In the genomic region with DNA sequence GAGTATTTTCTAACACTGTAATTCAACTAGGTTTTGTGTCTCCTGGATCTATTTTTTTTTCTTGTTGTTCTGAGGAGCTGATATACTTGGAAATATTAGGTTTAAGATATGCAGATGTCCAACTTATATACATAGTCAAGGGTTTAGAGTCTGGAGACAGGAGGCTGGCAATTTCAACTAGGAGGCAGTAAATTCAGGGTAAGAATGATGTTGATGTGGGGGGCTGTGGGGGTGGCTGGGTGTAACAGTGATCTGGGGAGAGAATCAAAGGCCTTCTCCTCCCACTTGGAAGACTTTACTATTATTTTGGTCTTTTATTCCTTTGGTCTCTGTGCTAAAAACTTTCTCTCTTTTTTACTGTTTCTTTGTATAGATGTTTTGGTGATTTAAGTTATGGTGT, we compare ENCODE assay signal across 10 cellular contexts.
DNase-seq lines count a peak whose midpoint lies in the region; ATAC-seq, FAIRE-seq and TF ChIP-seq lines count a peak whose summit lies in the region.
"Had no signal": no experiment of that assay in that cellular context is flagged by ENCODE, and none has a peak within 500 bp of the region (broad histone marks: within the 10 kb centered on the region; RNA-seq: fewer than 3 reads in every experiment).

No MANE protein-coding gene starts in this region.

- H2AFZ ChIP-seq in GM23248 (peak overlapping the region; percentile 79), HepG2 (ENCODE audit: low read length) (peak overlapping the region; percentile 99)

- no TSS peak for BruUV-seq in HepG2 (replicated peaks; lab: Mats Ljungman, UMichigan)

- TF ChIP-seq EP300 in HepG2 (IDR thresholded peaks at IDR 0.05; ENCODE audit: low read depth in 2 of 2, low read length in 2 of 2) = no peak
- TF ChIP-seq EP300 in HepG2 (CRISPR knock-in tag; IDR thresholded peaks at IDR 0.05; ENCODE audit: borderline replicate concordance) = no peak

- H3K79me2 ChIP-seq in GM23248 (ENCODE audit: insufficient read depth) (no peaks in the 10 kb centered on the region), HepG2 (ENCODE audit: insufficient read depth, low read length) (no peaks in the 10 kb centered on the region)

- POLR2A ChIA-PET in HepG2 (lab: Yijun Ruan, JAX) = interaction anchor here (1.0 to 2.0 kb wide), 3 partner anchors 14 to 88 kb away, joined by 3 to 10 read pairs (median 4); a partner anchor contains a TSS

- peaks cover 19% of the 10 kb centered on the region for H3K4me1 ChIP-seq in GM23248 (ENCODE audit: insufficient read depth)
- peaks cover 24% of the 10 kb centered on the region for H3K4me1 ChIP-seq in HepG2 (ENCODE audit: insufficient read depth, low read length)
- peaks cover 0 to 56% (median 33%) of the 10 kb centered on the region in 6 donors for H3K4me1 ChIP-seq in spleen

- peak; percentile 32 for ATAC-seq in HepG2
- no peak for ATAC-seq in GM18505 (IDR thresholded peaks at IDR 0.05; ENCODE audit: unreplicated experiment)
- ATAC-seq: natural killer cell treated with Interleukin-12 subunit alpha and Interleukin-12 subunit beta and Interleukin-15 and Interleukin-18, amount 100 ng/mL, for 72 hours had no signal

- H3K4me3 ChIP-seq in GM23248 = peak overlapping the region; percentile 45; the same call in 1 of the 2 replicates
- H3K4me3 ChIP-seq in HepG2 (replicated peaks in 1 of 3; ENCODE audit: insufficient read depth in 1 of 3, low read depth in 2 of 3, low read length in 3 of 3) = peak overlapping the region in 2 of 3 experiments; percentile 57 to 64; a peak in 3 of 6 replicates
- peak overlapping the region in 5 of 8 donors; percentile 3 to 53 (median 9) for H3K4me3 ChIP-seq in spleen

- H3K27me3 ChIP-seq in GM23248 (replicated peaks; ENCODE audit: insufficient read depth) = no peaks in the 10 kb centered on the region
- no peaks in the 10 kb centered on the region for H3K27me3 ChIP-seq in HepG2 (ENCODE audit: control insufficient read depth in 1 of 2, insufficient read depth in 2 of 2, low read length in 2 of 2)
- no peaks in the 10 kb centered on the region for H3K27me3 ChIP-seq in spleen (replicated peaks in 1 of 7)

- CTCF ChIA-PET in HepG2 (lab: Yijun Ruan, JAX; ENCODE audit: low intra/inter-chr PET ratio, low total read pairs) = no interaction called here

- no peaks in the 10 kb centered on the region; the same call in 1 of the 2 replicates for H3F3A ChIP-seq in GM23248 (ENCODE audit: insufficient read depth)

- H4K20me1 ChIP-seq in GM23248 (ENCODE audit: insufficient read depth) (no peaks in the 10 kb centered on the region), HepG2 (ENCODE audit: insufficient read depth, low read length) (no peaks in the 10 kb centered on the region)

- intact Hi-C loops in HepG2 (cut with micrococcal nuclease; ENCODE audit: unreplicated experiment) = loop anchor here (5.0 kb wide), 2 partner anchors 85 to 110 kb away; no protein-coding TSS in a partner anchor
- intact Hi-C loops in spleen (cut with DNase I; ENCODE audit: low total_unique reads) = no loop called here

- no peak for TF ChIP-seq RAD21 in HepG2 (CRISPR knock-in tag; IDR thresholded peaks at IDR 0.05)

- TF ChIP-seq POLR2A in HepG2 (IDR thresholded peaks at IDR 0.05; ENCODE audit: insufficient read depth in 1 of 2, low read depth in 2 of 2, low read length in 2 of 2) (no peak), spleen (IDR thresholded peaks at IDR 0.05) (no peak), GM18505 (IDR thresholded peaks at IDR 0.05; ENCODE audit: borderline replicate concordance, extremely low read depth, insufficient read depth, insufficient read length) (no peak)

- DNase-seq in GM23248 (no peak), HepG2 (ENCODE audit: low spot score) (no peak), spleen (no peak), anterior cingulate cortex (lab: John Stamatoyannopoulos, UW) (no peak), iPS-NIHi11 (ENCODE audit: low spot score) (no peak), OCI-M2 (lab: John Stamatoyannopoulos, UW; ENCODE audit: unreplicated experiment) (no peak)
- DNase-seq: NCI-H1930 had no signal

- no peak for TF ChIP-seq CTCF in HepG2 (CRISPR knock-in tag; IDR thresholded peaks at IDR 0.05)
- no peak for TF ChIP-seq CTCF in spleen (IDR thresholded peaks at IDR 0.05 in 8 of 11, conservative IDR thresholded peaks at IDR 0.05 in 3 of 11)

- H3K9ac ChIP-seq in GM23248 (peak overlapping the region; percentile 11; the same call in 1 of the 2 replicates), HepG2 (ENCODE audit: insufficient read depth, low read depth, low read length) (peak overlapping the region; percentile 52; the same call in 1 of the 2 replicates)

- H3K36me3 ChIP-seq in GM23248 (ENCODE audit: low read depth) = no peaks in the 10 kb centered on the region
- H3K36me3 ChIP-seq in HepG2 (replicated peaks in 1 of 2; ENCODE audit: control insufficient read depth in 1 of 2, insufficient read depth in 2 of 2, low read length in 2 of 2) = no peaks in the 10 kb centered on the region
- peaks cover 0 to 32% (median 0%) of the 10 kb centered on the region in 6 donors for H3K36me3 ChIP-seq in spleen

- H3K9me2 ChIP-seq in GM23248 (ENCODE audit: insufficient read depth) = no peaks in the 10 kb centered on the region

- H3K4me2 ChIP-seq in GM23248 (ENCODE audit: unreplicated experiment) (peak overlapping the region; percentile 72), HepG2 (ENCODE audit: low read depth, low read length) (peak overlapping the region; percentile 81)

- no peaks in the 10 kb centered on the region for H3K9me3 ChIP-seq in GM23248 (ENCODE audit: low read depth)
- H3K9me3 ChIP-seq in HepG2 (ENCODE audit: low read length) = no peaks in the 10 kb centered on the region
- H3K9me3 ChIP-seq in spleen = no peaks in the 10 kb centered on the region

- in situ Hi-C loops in GM23248 (cut with MboI) = loop anchor here (25.0 kb wide), 1 partner anchor 715 kb away; no protein-coding TSS in a partner anchor
- in situ Hi-C loops in HepG2 (cut with HindIII; ENCODE audit: extremely low pct_ligation_motif_present, low pct_unique_long_range_greater_than_20kb) = no loop called here

- FAIRE-seq in HepG2 (lab: Jason Lieb, UNC) = no peak

- H3K27ac ChIP-seq in GM23248 (0 out of 2 replicates have a peak overlapping the region, but pooled peaks have one; percentile 11), angular gyrus (ENCODE audit: low read depth, low read length) (peak overlapping the region; percentile 74), HepG2 (ENCODE audit: extremely low read length, insufficient read depth, low read length) (peak overlapping the region; percentile 44), spleen (peak overlapping the region in 6 of 8 donors; percentile 12 to 81 (median 63))

TF ChIP-seq in HepG2, 621 proteins besides CTCF, POLR2A, EP300 and RAD21:
- TF ChIP-seq ASH2L (IDR thresholded peaks at IDR 0.05; ENCODE audit: insufficient read length, low read depth, low read length) (no peak), HDAC2 (CRISPR knock-in tag; IDR thresholded peaks at IDR 0.05) (no peak)
TF ChIP-seq in HepG2: peak in this region for 0.

Comparison
In these comparisons a context has a peak if more than half of its experiments do, and no peak if none do; other contexts are left out.
1. H3K27ac ChIP-seq: peak in every context shown above with its lines; median percentile 74 in angular gyrus; 63 in spleen; 44 in HepG2; 11 in GM23248.
2. H3K4me3 ChIP-seq: peak in every context shown above with its lines; median percentile 60 in HepG2; 45 in GM23248; 9 in spleen.